1 cellular context compared by ENCODE assay signal in the genomic region with DNA sequence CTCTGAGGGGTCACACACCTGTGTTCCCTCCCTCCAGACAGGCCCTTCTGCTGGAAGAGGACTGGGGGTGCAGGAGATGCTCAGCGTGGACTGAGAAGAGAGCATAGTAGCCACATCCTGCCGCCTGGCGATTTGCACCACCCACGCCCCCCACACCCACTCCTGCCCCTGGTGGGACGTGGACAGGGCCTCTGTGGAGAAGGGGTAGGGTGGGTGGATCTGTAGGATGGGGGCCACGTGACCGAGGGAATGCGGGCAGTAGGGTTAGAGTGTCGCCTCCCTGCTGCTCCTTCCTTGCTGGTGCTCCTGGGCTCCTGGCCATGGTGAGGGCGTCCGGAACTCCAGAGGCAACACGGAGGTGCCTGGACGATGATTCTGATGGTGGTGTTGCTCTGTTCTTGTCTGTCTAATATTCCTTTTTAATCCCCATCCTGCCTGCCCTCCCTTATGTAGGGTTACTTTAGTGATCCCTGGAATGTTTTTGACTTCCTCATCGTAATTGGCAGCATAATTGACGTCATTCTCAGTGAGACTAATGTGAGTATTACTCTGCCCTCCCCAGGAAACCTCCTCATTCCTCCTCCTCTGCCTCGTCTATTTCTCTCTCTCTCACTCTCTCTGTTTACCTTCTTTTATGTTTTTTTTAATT.
TF ChIP-seq lines count a peak whose summit lies in the region.

No MANE protein-coding gene starts in this region.

TF ChIP-seq in GM12878, 131 proteins besides CTCF, POLR2A, EP300 and RAD21 (continued from another document):
- TF ChIP-seq, protein P1, sequence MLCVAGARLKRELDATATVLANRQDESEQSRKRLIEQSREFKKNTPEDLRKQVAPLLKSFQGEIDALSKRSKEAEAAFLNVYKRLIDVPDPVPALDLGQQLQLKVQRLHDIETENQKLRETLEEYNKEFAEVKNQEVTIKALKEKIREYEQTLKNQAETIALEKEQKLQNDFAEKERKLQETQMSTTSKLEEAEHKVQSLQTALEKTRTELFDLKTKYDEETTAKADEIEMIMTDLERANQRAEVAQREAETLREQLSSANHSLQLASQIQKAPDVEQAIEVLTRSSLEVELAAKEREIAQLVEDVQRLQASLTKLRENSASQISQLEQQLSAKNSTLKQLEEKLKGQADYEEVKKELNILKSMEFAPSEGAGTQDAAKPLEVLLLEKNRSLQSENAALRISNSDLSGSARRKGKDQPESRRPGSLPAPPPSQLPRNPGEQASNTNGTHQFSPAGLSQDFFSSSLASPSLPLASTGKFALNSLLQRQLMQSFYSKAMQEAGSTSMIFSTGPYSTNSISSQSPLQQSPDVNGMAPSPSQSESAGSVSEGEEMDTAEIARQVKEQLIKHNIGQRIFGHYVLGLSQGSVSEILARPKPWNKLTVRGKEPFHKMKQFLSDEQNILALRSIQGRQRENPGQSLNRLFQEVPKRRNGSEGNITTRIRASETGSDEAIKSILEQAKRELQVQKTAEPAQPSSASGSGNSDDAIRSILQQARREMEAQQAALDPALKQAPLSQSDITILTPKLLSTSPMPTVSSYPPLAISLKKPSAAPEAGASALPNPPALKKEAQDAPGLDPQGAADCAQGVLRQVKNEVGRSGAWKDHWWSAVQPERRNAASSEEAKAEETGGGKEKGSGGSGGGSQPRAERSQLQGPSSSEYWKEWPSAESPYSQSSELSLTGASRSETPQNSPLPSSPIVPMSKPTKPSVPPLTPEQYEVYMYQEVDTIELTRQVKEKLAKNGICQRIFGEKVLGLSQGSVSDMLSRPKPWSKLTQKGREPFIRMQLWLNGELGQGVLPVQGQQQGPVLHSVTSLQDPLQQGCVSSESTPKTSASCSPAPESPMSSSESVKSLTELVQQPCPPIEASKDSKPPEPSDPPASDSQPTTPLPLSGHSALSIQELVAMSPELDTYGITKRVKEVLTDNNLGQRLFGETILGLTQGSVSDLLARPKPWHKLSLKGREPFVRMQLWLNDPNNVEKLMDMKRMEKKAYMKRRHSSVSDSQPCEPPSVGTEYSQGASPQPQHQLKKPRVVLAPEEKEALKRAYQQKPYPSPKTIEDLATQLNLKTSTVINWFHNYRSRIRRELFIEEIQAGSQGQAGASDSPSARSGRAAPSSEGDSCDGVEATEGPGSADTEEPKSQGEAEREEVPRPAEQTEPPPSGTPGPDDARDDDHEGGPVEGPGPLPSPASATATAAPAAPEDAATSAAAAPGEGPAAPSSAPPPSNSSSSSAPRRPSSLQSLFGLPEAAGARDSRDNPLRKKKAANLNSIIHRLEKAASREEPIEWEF (IDR thresholded peaks at IDR 0.05; ENCODE audit: insufficient replicate concordance, low read depth, low read length), result no peak
